In genomic region chr9:121886759-121887485, GRCh38 we compare ENCODE assay signal across 11 cellular contexts.
A peak's percentile ranks its signal among the peaks of the same experiment; 100 is the strongest.
DNase-seq lines count a peak whose midpoint lies in the region; ATAC-seq and TF ChIP-seq lines count a peak whose summit lies in the region.
"Had no signal": no experiment of that assay in that cellular context is flagged by ENCODE, and none has a peak within 500 bp of the region (broad histone marks: within the 10 kb centered on the region; RNA-seq: fewer than 3 reads in every experiment).

No MANE protein-coding gene starts in this region.

- no peaks in the 10 kb centered on the region for H3K4me1 ChIP-seq in right lobe of liver

- intact Hi-C loops in dorsolateral prefrontal cortex (cut with DNase I), result no loop called here
- intact Hi-C loops in right lobe of liver (cut with DNase I), result no loop called here

- no peak for TF ChIP-seq CTCF in dorsolateral prefrontal cortex (IDR thresholded peaks at IDR 0.05 in 54 of 56, conservative IDR thresholded peaks at IDR 0.05 in 2 of 56; ENCODE audit: low read depth in 1 of 56, partially characterized antibody in 56 of 56)
- no peak for TF ChIP-seq CTCF in right lobe of liver (IDR thresholded peaks at IDR 0.05)

- H3K4me3 ChIP-seq in dorsolateral prefrontal cortex (no peak overlapping the region), right lobe of liver (no peak overlapping the region)
- H3K4me3 ChIP-seq: left ventricle myocardium inferior had no signal

- no peaks in the 10 kb centered on the region for H3K9me3 ChIP-seq in right lobe of liver
- H3K9me3 ChIP-seq: left ventricle myocardium inferior had no signal

- no peaks in the 10 kb centered on the region for H3K36me3 ChIP-seq in right lobe of liver
- H3K36me3 ChIP-seq: left ventricle myocardium inferior had no signal

- TF ChIP-seq POLR2A in right lobe of liver (IDR thresholded peaks at IDR 0.05), result no peak

- peak in 2 of 3 experiments; percentile 10 to 23 for DNase-seq in activated CD8-positive, alpha-beta memory T cell treated with anti-CD3 and anti-CD28 coated beads for 48 hours (ENCODE audit: low read depth in 2 of 3, low spot score in 2 of 3)
- no peak for DNase-seq in activated CD8-positive, alpha-beta memory T cell treated with anti-CD3 and anti-CD28 coated beads for 24 hours
- DNase-seq in RPMI7951 (ENCODE audit: low read depth), result peak; percentile 87
- no peak for DNase-seq in dorsolateral prefrontal cortex
- peak; percentile 49 to 52 for DNase-seq in stimulated activated CD8-positive, alpha-beta memory T cell treated with anti-CD3 and anti-CD28 coated beads, Interleukin-15, amount 100 ng/mL, for 48 hours (ENCODE audit: low read depth in 2 of 2)
- DNase-seq in activated effector memory CD4-positive, alpha-beta T cell treated with anti-CD3 and anti-CD28 coated beads, Interleukin-2, amount 50 U/mL, for 16 hours, result no peak
- no peak for DNase-seq in right lobe of liver
- DNase-seq in A172 (ENCODE audit: low spot score), result no peak
- DNase-seq: aorta, left ventricle myocardium inferior, naive B cell had no signal

- H3K27ac ChIP-seq in dorsolateral prefrontal cortex, result peak overlapping the region in 31 of 59 donors; percentile 5 to 75 (median 46)
- H3K27ac ChIP-seq in right lobe of liver, result no peak overlapping the region
- H3K27ac ChIP-seq: left ventricle myocardium inferior had no signal

- ATAC-seq in right lobe of liver, result no peak

- WGBS in right lobe of liver (ENCODE audit: insufficient coverage, low coverage, low lambda C conversion rate, missing lambda C conversion rate), result 81% methylated on average over 10 of the region's 11 CpGs

- H3K27me3 ChIP-seq in dorsolateral prefrontal cortex (no peaks in the 10 kb centered on the region), right lobe of liver (no peaks in the 10 kb centered on the region)

Comparison
In these comparisons a context has a peak if more than half of its experiments do, and no peak if none do; other contexts are left out.
1. DNase-seq: peak in activated CD8-positive, alpha-beta memory T cell treated with anti-CD3 and anti-CD28 coated beads for 48 hours (2 of 3), RPMI7951 (single experiment) and stimulated activated CD8-positive, alpha-beta memory T cell treated with anti-CD3 and anti-CD28 coated beads, Interleukin-15, amount 100 ng/mL, for 48 hours (2 of 2); none in activated CD8-positive, alpha-beta memory T cell treated with anti-CD3 and anti-CD28 coated beads for 24 hours (single experiment), dorsolateral prefrontal cortex (0 of 10), activated effector memory CD4-positive, alpha-beta T cell treated with anti-CD3 and anti-CD28 coated beads, Interleukin-2, amount 50 U/mL, for 16 hours (single experiment), right lobe of liver (0 of 3) and A172 (single experiment).
2. H3K27ac ChIP-seq: peak in dorsolateral prefrontal cortex (31 of 59); none in right lobe of liver (0 of 3).